In genomic region chr10:73119457-73119856, GRCh38 we compare ENCODE assay signal across 18 cellular contexts. TPM values are rescaled to one million over a fixed set of nuclear protein-coding genes. Genes with fewer than 3 reads are reported as not detected.
DNase-seq lines count a peak whose midpoint lies in the region; ATAC-seq and TF ChIP-seq lines count a peak whose summit lies in the region.
"Had no signal": no experiment of that assay in that cellular context is flagged by ENCODE, and none has a peak within 500 bp of the region (broad histone marks: within the 10 kb centered on the region; RNA-seq: fewer than 3 reads in every experiment).

No MANE protein-coding gene starts in this region.

- no peaks in the 10 kb centered on the region for H3K27me3 Mint-ChIP-seq in activated CD8-positive, alpha-beta memory T cell treated with anti-CD3 and anti-CD28 coated beads, Interleukin-2, amount 10 ng/mL, durations not matched to agents 7 days and 5 days
- no peaks in the 10 kb centered on the region for H3K27me3 Mint-ChIP-seq in CD4-positive, alpha-beta memory T cell

- H3K9me3 ChIP-seq in IMR-90 (ENCODE audit: control insufficient read depth, insufficient read depth, low read length), result no peaks in the 10 kb centered on the region
- no peaks in the 10 kb centered on the region for H3K9me3 ChIP-seq in smooth muscle cell (replicated peaks; ENCODE audit: low read depth)
- no peaks in the 10 kb centered on the region for H3K9me3 ChIP-seq in neuronal stem cell (replicated peaks in 1 of 2; ENCODE audit: control insufficient read depth in 2 of 2, insufficient read depth in 1 of 2, low read depth in 1 of 2, low read length in 2 of 2)
- no peaks in the 10 kb centered on the region for H3K9me3 ChIP-seq in CD4-positive, alpha-beta memory T cell (ENCODE audit: control insufficient read depth in 1 of 2, low read length in 2 of 2)
- H3K9me3 ChIP-seq: BLaER1 treated with 17β-estradiol and CSF1 and Interleukin-3, amounts not matched to agents 10 nM and 100 nM had no signal

- no peak overlapping the region for H2BK15ac ChIP-seq in IMR-90 (ENCODE audit: low read depth, low read length)
- H2BK15ac ChIP-seq in neuronal stem cell (ENCODE audit: low read length), result no peak overlapping the region

- H3K4me3 ChIP-seq in IMR-90 (ENCODE audit: insufficient read depth, low read depth, low read length), result no peak overlapping the region
- no peak overlapping the region for H3K4me3 ChIP-seq in epithelial cell of esophagus (ENCODE audit: low read length)
- no peak overlapping the region for H3K4me3 ChIP-seq in smooth muscle cell
- H3K4me3 ChIP-seq in neuronal stem cell (ENCODE audit: low read length in 2 of 2), result no peak overlapping the region
- H3K4me3 ChIP-seq in CD4-positive, alpha-beta memory T cell (ENCODE audit: low read length in 2 of 2), result no peak overlapping the region
- H3K4me3 ChIP-seq: BLaER1 treated with 17β-estradiol and CSF1 and Interleukin-3, amounts not matched to agents 10 nM and 100 nM; K562 had no signal

- H3K27ac Mint-ChIP-seq in activated CD8-positive, alpha-beta memory T cell treated with anti-CD3 and anti-CD28 coated beads, Interleukin-2, amount 10 ng/mL, durations not matched to agents 7 days and 5 days, result peak overlapping the region; percentile 3
- no peak overlapping the region for H3K27ac Mint-ChIP-seq in CD4-positive, alpha-beta memory T cell

- no peak overlapping the region for H2AK5ac ChIP-seq in IMR-90 (ENCODE audit: low read depth, low read length)
- H2AK5ac ChIP-seq in neuronal stem cell (ENCODE audit: low read depth, low read length), result no peak overlapping the region

- H2BK12ac ChIP-seq in neuronal stem cell (ENCODE audit: low read length), result no peak overlapping the region

- H3K27me3 ChIP-seq in IMR-90 (ENCODE audit: control insufficient read depth, insufficient read depth, low read length) (no peaks in the 10 kb centered on the region), smooth muscle cell (ENCODE audit: low read depth) (no peaks in the 10 kb centered on the region), neuronal stem cell (ENCODE audit: control insufficient read depth in 3 of 3, insufficient read depth in 3 of 3, low read depth in 1 of 3, low read length in 3 of 3) (no peaks in the 10 kb centered on the region)
- H3K27me3 ChIP-seq in CD4-positive, alpha-beta memory T cell (ENCODE audit: insufficient read depth, low read length), result no peaks in the 10 kb centered on the region
- H3K27me3 ChIP-seq: BLaER1 treated with 17β-estradiol and CSF1 and Interleukin-3, amounts not matched to agents 10 nM and 100 nM had no signal

- H2BK5ac ChIP-seq in IMR-90 (ENCODE audit: low read depth, low read length, poor library complexity, severe bottlenecking), result no peak overlapping the region
- H2BK5ac ChIP-seq in neuronal stem cell (ENCODE audit: low read length), result no peak overlapping the region

- H3K14ac ChIP-seq in IMR-90 (replicated peaks; ENCODE audit: low read depth, low read length) (no peak overlapping the region), neuronal stem cell (ENCODE audit: low read length) (no peak overlapping the region)

- no peaks in the 10 kb centered on the region for H3K9me1 ChIP-seq in IMR-90 (ENCODE audit: insufficient read depth, low read length)

- no peaks in the 10 kb centered on the region for H3F3A ChIP-seq in smooth muscle cell (ENCODE audit: low read depth)

- WGBS in IMR-90 (ENCODE audit: extremely low coverage in 2 of 2, insufficient read length in 1 of 2), 2 experiments, result no CpG with 5 or more reads among the region's 1 CpG
- WGBS in smooth muscle cell (ENCODE audit: low lambda C conversion rate), result 89% methylated on average over 1 of the region's 1 CpG
- no CpG with 5 or more reads among the region's 1 CpG for WGBS in neuronal stem cell (ENCODE audit: extremely low coverage in 2 of 2, insufficient read length in 2 of 2, insufficient replicate concordance in 1 of 2), 2 donors

- H3K36me3 ChIP-seq in IMR-90 (ENCODE audit: control insufficient read depth, insufficient read depth, low read length) (no peaks in the 10 kb centered on the region), smooth muscle cell (ENCODE audit: low read depth) (no peaks in the 10 kb centered on the region), neuronal stem cell (replicated peaks in 1 of 2; ENCODE audit: control insufficient read depth in 2 of 2, insufficient read depth in 2 of 2, low read length in 2 of 2) (peaks cover 2 to 36% of the 10 kb centered on the region in 2 donors)
- peaks cover 3% of the 10 kb centered on the region for H3K36me3 ChIP-seq in CD4-positive, alpha-beta memory T cell (ENCODE audit: insufficient read depth, low read length)

- no peak overlapping the region for H3K23ac ChIP-seq in IMR-90 (ENCODE audit: low read depth, low read length)
- H3K23ac ChIP-seq in neuronal stem cell (ENCODE audit: low read depth, low read length, poor library complexity), result no peak overlapping the region

- POLR2A ChIA-PET in IMR-90 (lab: Charles Lee; ENCODE audit: unreplicated experiment), result no interaction called here
- POLR2A ChIA-PET in CD4-positive, alpha-beta memory T cell (lab: Charles Lee; ENCODE audit: partially characterized antibody), result no interaction called here

- no peaks in the 10 kb centered on the region for H4K20me1 ChIP-seq in IMR-90 (ENCODE audit: insufficient read depth, low read length)
- H4K20me1 ChIP-seq in smooth muscle cell (ENCODE audit: low read depth), result no peaks in the 10 kb centered on the region
- H4K20me1 ChIP-seq: BLaER1 treated with 17β-estradiol and CSF1 and Interleukin-3, amounts not matched to agents 10 nM and 100 nM had no signal

- H3K4me1 ChIP-seq in IMR-90 (ENCODE audit: control insufficient read depth, insufficient read depth, low read length) (peaks cover 11% of the 10 kb centered on the region), smooth muscle cell (ENCODE audit: low read depth) (no peaks in the 10 kb centered on the region), neuronal stem cell (ENCODE audit: control insufficient read depth in 2 of 2, insufficient read depth in 1 of 2, low read depth in 1 of 2, low read length in 2 of 2) (peaks cover 2 to 4% of the 10 kb centered on the region in 2 donors)
- H3K4me1 ChIP-seq in CD4-positive, alpha-beta memory T cell (ENCODE audit: insufficient read depth, low read length), result no peaks in the 10 kb centered on the region

- ATAC-seq in activated CD8-positive, alpha-beta memory T cell treated with anti-CD3 and anti-CD28 coated beads, Interleukin-2, amount 10 ng/mL, durations not matched to agents 7 days and 5 days, result no peak
- 0 out of 2 replicates have a peak, but pooled peaks have one; percentile 16 for ATAC-seq in IMR-90 (ENCODE audit: low read depth)
- ATAC-seq: K562 had no signal

- peaks cover 11% of the 10 kb centered on the region for H3K36me3 Mint-ChIP-seq in activated CD8-positive, alpha-beta memory T cell treated with anti-CD3 and anti-CD28 coated beads, Interleukin-2, amount 10 ng/mL, durations not matched to agents 7 days and 5 days
- H3K36me3 Mint-ChIP-seq in CD4-positive, alpha-beta memory T cell, result peaks cover 8 to 30% of the 10 kb centered on the region in 2 donors

- no peak overlapping the region for H2BK20ac ChIP-seq in IMR-90 (ENCODE audit: low read depth, low read length)

- H4K91ac ChIP-seq in IMR-90 (ENCODE audit: insufficient read depth, low read depth, low read length) (no peak overlapping the region), neuronal stem cell (ENCODE audit: low read depth, low read length, poor library complexity) (no peak overlapping the region)

- H4K8ac ChIP-seq in IMR-90 (ENCODE audit: low read depth in 2 of 2, low read length in 2 of 2) (no peak overlapping the region), neuronal stem cell (ENCODE audit: low read depth, low read length) (no peak overlapping the region)

- H3K79me2 ChIP-seq in smooth muscle cell (ENCODE audit: low read depth), result no peaks in the 10 kb centered on the region

- no TSS peak for BruUV-seq in IMR-90 (replicated peaks; lab: Mats Ljungman, UMichigan)

- H3K18ac ChIP-seq in IMR-90 (ENCODE audit: low read depth, low read length) (no peak overlapping the region), neuronal stem cell (ENCODE audit: low read length) (no peak overlapping the region)

- H2AFZ ChIP-seq in IMR-90 (replicated peaks; ENCODE audit: low read length, poor library complexity) (no peak overlapping the region), smooth muscle cell (ENCODE audit: low read depth) (no peak overlapping the region), neuronal stem cell (ENCODE audit: low read length) (no peak overlapping the region)

- H3K4ac ChIP-seq in IMR-90 (ENCODE audit: low read depth, low read length) (no peak overlapping the region), neuronal stem cell (ENCODE audit: low read length) (no peak overlapping the region)

- DNase-seq in activated CD8-positive, alpha-beta memory T cell treated with anti-CD3 and anti-CD28 coated beads, Interleukin-2, amount 10 ng/mL, durations not matched to agents 7 days and 5 days, result no peak
- DNase-seq in activated CD8-positive, alpha-beta memory T cell treated with anti-CD3 and anti-CD28 coated beads, Interleukin-2, amount 50 U/mL, for 4 hours, result no peak
- DNase-seq in IMR-90, result no peak
- DNase-seq in epithelial cell of esophagus (ENCODE audit: low read depth), result peak; percentile 20
- no peak for DNase-seq in smooth muscle cell (lab: John Stamatoyannopoulos, UW; ENCODE audit: unreplicated experiment)
- DNase-seq in NCI-H2171 (lab: John Stamatoyannopoulos, UW), result no peak
- DNase-seq in neuronal stem cell (ENCODE audit: low spot score), result no peak
- DNase-seq in CD4-positive, alpha-beta memory T cell, result no peak
- DNase-seq: DND-41, HCEC 1CT, NCI-H1436, NCI-H2029, NCI-H2171 treated with DMSO at 0.1 percent for 48 hours, NCI-H446 treated with DMSO at 0.1 percent for 48 hours, NCI-H748 treated with DMSO at 0.1 percent for 48 hours had no signal

- H4K5ac ChIP-seq in IMR-90 (ENCODE audit: low read depth, low read length), result no peak overlapping the region

- H2AK9ac ChIP-seq in IMR-90 (replicated peaks; ENCODE audit: low read depth, low read length, poor library complexity), result no peak overlapping the region

- peaks cover 8 to 15% of the 10 kb centered on the region in 2 experiments; a peak in 3 of 4 replicates for H3K79me1 ChIP-seq in IMR-90 (ENCODE audit: low read depth in 1 of 2, low read length in 2 of 2)
- no peaks in the 10 kb centered on the region for H3K79me1 ChIP-seq in neuronal stem cell (ENCODE audit: low read depth, low read length)

- H3K27ac ChIP-seq in IMR-90 (ENCODE audit: insufficient read depth, low read length) (no peak overlapping the region), smooth muscle cell (ENCODE audit: low read depth) (peak overlapping the region; percentile 19), neuronal stem cell (replicated peaks; ENCODE audit: low read length) (no peak overlapping the region)
- no peak overlapping the region for H3K27ac ChIP-seq in CD4-positive, alpha-beta memory T cell (ENCODE audit: low read depth, low read length)
- H3K27ac ChIP-seq: HL-60 had no signal

- intact Hi-C loops in IMR-90 (cut with micrococcal nuclease), result no loop called here
- intact Hi-C loops in CD4-positive, alpha-beta memory T cell (cut with micrococcal nuclease), result no loop called here

- no peak for TF ChIP-seq RAD21 in IMR-90 (IDR thresholded peaks at IDR 0.05; ENCODE audit: low read length)

- no peaks in the 10 kb centered on the region for H3K9me3 Mint-ChIP-seq in activated CD8-positive, alpha-beta memory T cell treated with anti-CD3 and anti-CD28 coated beads, Interleukin-2, amount 10 ng/mL, durations not matched to agents 7 days and 5 days (ENCODE audit: low read depth)
- H3K9me3 Mint-ChIP-seq in CD4-positive, alpha-beta memory T cell, result no peaks in the 10 kb centered on the region

- H3K4me1 Mint-ChIP-seq in activated CD8-positive, alpha-beta memory T cell treated with anti-CD3 and anti-CD28 coated beads, Interleukin-2, amount 10 ng/mL, durations not matched to agents 7 days and 5 days, result peaks cover 2% of the 10 kb centered on the region
- H3K4me1 Mint-ChIP-seq in CD4-positive, alpha-beta memory T cell, result no peaks in the 10 kb centered on the region

- no peak overlapping the region for H3K56ac ChIP-seq in IMR-90 (ENCODE audit: extremely low read depth, insufficient read depth, low read length)

- dilution Hi-C loops in IMR-90 (cut with HindIII; ENCODE audit: low sequenced_read_pairs, unreplicated experiment), result no loop called here

- H3K4me2 ChIP-seq in IMR-90 (ENCODE audit: low read depth, low read length), result no peak overlapping the region
- no peak overlapping the region for H3K4me2 ChIP-seq in smooth muscle cell
- H3K4me2 ChIP-seq in neuronal stem cell (ENCODE audit: insufficient read depth, low read length, poor library complexity, severe bottlenecking), result no peak overlapping the region

- in situ Hi-C loops in IMR-90 (cut with MboI; ENCODE audit: low sequenced_read_pairs), result no loop called here

- TF ChIP-seq CTCF in IMR-90 (conservative IDR thresholded peaks at IDR 0.05; ENCODE audit: low read depth, low read length) (no peak), epithelial cell of esophagus (IDR thresholded peaks at IDR 0.05; ENCODE audit: insufficient read depth, low read depth, low read length, missing control alignments) (no peak), smooth muscle cell (IDR thresholded peaks at IDR 0.05; ENCODE audit: borderline replicate concordance, insufficient read depth, poor library complexity, severe bottlenecking) (no peak)

- H3K9ac ChIP-seq in IMR-90 (ENCODE audit: low read depth, low read length) (no peak overlapping the region), smooth muscle cell (ENCODE audit: low read depth) (no peak overlapping the region), neuronal stem cell (ENCODE audit: low read depth, low read length, poor library complexity) (no peak overlapping the region)

- no peak overlapping the region for H2BK120ac ChIP-seq in IMR-90 (ENCODE audit: low read depth, low read length)
- H2BK120ac ChIP-seq in neuronal stem cell (ENCODE audit: low read depth, low read length), result no peak overlapping the region

- no peak overlapping the region for H3K4me3 Mint-ChIP-seq in activated CD8-positive, alpha-beta memory T cell treated with anti-CD3 and anti-CD28 coated beads, Interleukin-2, amount 10 ng/mL, durations not matched to agents 7 days and 5 days
- no peak overlapping the region for H3K4me3 Mint-ChIP-seq in CD4-positive, alpha-beta memory T cell

- no peak for TF ChIP-seq POLR2A in IMR-90 (IDR thresholded peaks at IDR 0.05; ENCODE audit: low read depth, low read length)

- CTCF ChIA-PET in activated CD8-positive, alpha-beta memory T cell treated with anti-CD3 and anti-CD28 coated beads, Interleukin-2, amount 10 ng/mL, durations not matched to agents 7 days and 5 days (lab: Charles Lee), result interaction anchor here (1.2 to 1.3 kb wide), 2 partner anchors 24 to 40 kb away, joined by 3 to 4 read pairs; no protein-coding TSS in a partner anchor
- CTCF ChIA-PET in IMR-90 (lab: Yijun Ruan, JAX), result no interaction called here
- CTCF ChIA-PET in CD4-positive, alpha-beta memory T cell (lab: Charles Lee; ENCODE audit: partially characterized antibody), result no interaction called here

RNA-seq across cellular contexts. Expression of gene NUDT13, which starts 9.2 kb away (rescaled TPM):
- 1 to 10 TPM; 1.2 TPM for total RNA-seq in activated CD8-positive, alpha-beta memory T cell treated with anti-CD3 and anti-CD28 coated beads, Interleukin-2, amount 10 ng/mL, durations not matched to agents 7 days and 5 days
- 0.90 and 1.1 TPM in 2 replicates for total RNA-seq in IMR-90 (2012; rRNA removed)
- polyA plus RNA-seq in IMR-90 (2012; rRNA removed), result 1.3 and 1.7 TPM in 2 replicates
- 0.35 and 0.52 TPM in 2 replicates for polyA plus RNA-seq in IMR-90 (2012; cell fraction: cytosol; rRNA removed)
- 0.97 and 5.1 TPM in 2 replicates for polyA plus RNA-seq in IMR-90 (2012; cell fraction: nucleus; rRNA removed; ENCODE audit: low replicate concordance)
- 0.36 and 1.4 TPM in 2 replicates for total RNA-seq in smooth muscle cell
- 1.7 and 1.9 TPM in 2 replicates for polyA plus RNA-seq in smooth muscle cell
- 0.74 TPM for polyA plus RNA-seq in neuronal stem cell (2013, experiment 1 of 2)
- polyA plus RNA-seq in neuronal stem cell (2013, experiment 2 of 2), result 0.58 TPM
- total RNA-seq in CD4-positive, alpha-beta memory T cell, result 1 to 10 TPM; 2.5 to 2.9 TPM
- 1 to 10 TPM; 1.4 to 1.6 TPM for polyA plus RNA-seq in CD4-positive, alpha-beta memory T cell

RNA-seq across cellular contexts. Expression of gene P4HA1, which starts 22.8 kb away (rescaled TPM):
- 10 to 100 TPM; 29.8 to 30.5 TPM for total RNA-seq in activated CD8-positive, alpha-beta memory T cell treated with anti-CD3 and anti-CD28 coated beads, Interleukin-2, amount 10 ng/mL, durations not matched to agents 7 days and 5 days
- total RNA-seq in IMR-90 (2012; rRNA removed), result 241 and 376 TPM in 2 replicates
- polyA plus RNA-seq in IMR-90 (2012; rRNA removed), result 133 and 178 TPM in 2 replicates
- 23.4 and 30.4 TPM in 2 replicates for polyA plus RNA-seq in IMR-90 (2012; cell fraction: cytosol; rRNA removed)
- 5.0 and 68.2 TPM in 2 replicates for polyA plus RNA-seq in IMR-90 (2012; cell fraction: nucleus; rRNA removed; ENCODE audit: low replicate concordance)
- 489 and 568 TPM in 2 replicates for total RNA-seq in smooth muscle cell
- 366 and 467 TPM in 2 replicates for polyA plus RNA-seq in smooth muscle cell
- polyA plus RNA-seq in neuronal stem cell (2013, experiment 1 of 2), result 31.1 TPM
- polyA plus RNA-seq in neuronal stem cell (2013, experiment 2 of 2), result 32.5 TPM
- total RNA-seq in CD4-positive, alpha-beta memory T cell, result 10 to 100 TPM; 17.8 to 18.6 TPM
- polyA plus RNA-seq in CD4-positive, alpha-beta memory T cell, result 10 to 100 TPM; 22.9 to 41.4 TPM

RNA-seq across cellular contexts. Expression of gene ECD, which starts 48.4 kb away (rescaled TPM):
- 10 to 100 TPM; 26.7 to 30.5 TPM for total RNA-seq in activated CD8-positive, alpha-beta memory T cell treated with anti-CD3 and anti-CD28 coated beads, Interleukin-2, amount 10 ng/mL, durations not matched to agents 7 days and 5 days
- total RNA-seq in IMR-90 (2012; rRNA removed), result 32.8 and 36.9 TPM in 2 replicates
- 19.3 and 22.1 TPM in 2 replicates for polyA plus RNA-seq in IMR-90 (2012; rRNA removed)
- polyA plus RNA-seq in IMR-90 (2012; cell fraction: cytosol; rRNA removed), result 7.3 and 7.6 TPM in 2 replicates
- polyA plus RNA-seq in IMR-90 (2012; cell fraction: nucleus; rRNA removed; ENCODE audit: low replicate concordance), result 5.6 and 21.2 TPM in 2 replicates
- total RNA-seq in smooth muscle cell, result 34.0 and 38.2 TPM in 2 replicates
- polyA plus RNA-seq in smooth muscle cell, result 28.1 and 36.4 TPM in 2 replicates
- 14.7 TPM for polyA plus RNA-seq in neuronal stem cell (2013, experiment 1 of 2)
- 15.5 TPM for polyA plus RNA-seq in neuronal stem cell (2013, experiment 2 of 2)
- 10 to 100 TPM; 31.1 to 35.3 TPM for total RNA-seq in CD4-positive, alpha-beta memory T cell
- polyA plus RNA-seq in CD4-positive, alpha-beta memory T cell, result 10 to 100 TPM; 33.2 to 33.8 TPM

RNA-seq across cellular contexts. Expression of gene FAM149B1, which starts 48.5 kb away (rescaled TPM):
- 10 to 100 TPM; 13.4 to 14.7 TPM for total RNA-seq in activated CD8-positive, alpha-beta memory T cell treated with anti-CD3 and anti-CD28 coated beads, Interleukin-2, amount 10 ng/mL, durations not matched to agents 7 days and 5 days
- total RNA-seq in IMR-90 (2012; rRNA removed), result 22.8 and 28.3 TPM in 2 replicates
- 18.2 and 21.7 TPM in 2 replicates for polyA plus RNA-seq in IMR-90 (2012; rRNA removed)
- polyA plus RNA-seq in IMR-90 (2012; cell fraction: cytosol; rRNA removed), result 7.8 and 13.5 TPM in 2 replicates
- polyA plus RNA-seq in IMR-90 (2012; cell fraction: nucleus; rRNA removed; ENCODE audit: low replicate concordance), result 18.6 and 45.4 TPM in 2 replicates
- 29.0 and 33.6 TPM in 2 replicates for total RNA-seq in smooth muscle cell
- 10.5 and 11.9 TPM in 2 replicates for polyA plus RNA-seq in smooth muscle cell
- polyA plus RNA-seq in neuronal stem cell (2013, experiment 1 of 2), result 42.3 TPM
- 40.9 TPM for polyA plus RNA-seq in neuronal stem cell (2013, experiment 2 of 2)
- 10 to 100 TPM; 18.1 to 20.5 TPM for total RNA-seq in CD4-positive, alpha-beta memory T cell
- 1 to 10 TPM; 3.9 to 5.0 TPM for polyA plus RNA-seq in CD4-positive, alpha-beta memory T cell
